In the genomic region with DNA sequence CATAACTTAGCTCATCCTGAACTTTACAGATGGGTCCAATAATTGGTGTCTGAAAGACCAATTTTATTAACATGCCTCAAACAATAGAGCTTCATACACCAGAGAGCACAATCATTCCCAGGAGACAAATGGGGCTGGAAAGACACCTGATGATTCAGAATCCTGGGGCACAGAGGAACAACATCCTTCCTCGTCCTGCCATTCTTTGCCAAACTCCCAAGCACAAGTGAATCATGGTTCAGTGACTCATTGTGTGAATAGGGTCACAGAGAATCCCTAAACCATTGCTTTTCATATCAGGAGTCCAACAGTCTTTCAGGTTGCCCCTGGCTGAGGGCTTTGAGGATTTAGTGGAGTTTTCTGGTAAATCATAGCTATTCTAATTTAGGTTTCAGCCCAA, we compare ENCODE assay signal across 14 cellular contexts.
DNase-seq lines count a peak whose midpoint lies in the region; ATAC-seq and TF ChIP-seq lines count a peak whose summit lies in the region.
"Had no signal": no experiment of that assay in that cellular context is flagged by ENCODE, and none has a peak within 500 bp of the region (broad histone marks: within the 10 kb centered on the region; RNA-seq: fewer than 3 reads in every experiment).

No MANE protein-coding gene starts in this region.

- H3K36me3 ChIP-seq in cardiac muscle cell, result no peaks in the 10 kb centered on the region
- no peaks in the 10 kb centered on the region for H3K36me3 ChIP-seq in left ventricle myocardium inferior
- no peaks in the 10 kb centered on the region for H3K36me3 ChIP-seq in A673 (ENCODE audit: insufficient read depth, low read length, poor library complexity, severe bottlenecking)
- no peaks in the 10 kb centered on the region for H3K36me3 ChIP-seq in upper lobe of left lung
- H3K36me3 ChIP-seq: heart right ventricle had no signal

- DNase-seq in cardiac muscle cell (ENCODE audit: low read depth in 1 of 2, low spot score in 1 of 2) (peak in 1 of 2 donors; percentile 47), left ventricle myocardium inferior (no peak), amniotic epithelial cell (ENCODE audit: low read depth) (peak; percentile 74), foreskin fibroblast (peak; percentile 46 to 76), A673 (ENCODE audit: low spot score) (no peak), upper lobe of left lung (no peak), cortex of kidney (lab: John Stamatoyannopoulos, UW) (no peak), HEK293T (ENCODE audit: extremely low spot score) (no peak)
- DNase-seq: activated naive CD4-positive, alpha-beta T cell treated with anti-CD3 and anti-CD28 coated beads, Interleukin-2, amount 10 ng/mL, durations not matched to agents 7 days and 5 days; heart right ventricle; NCI-H1436; trophoblast cell had no signal

- no peak for TF ChIP-seq POLR2A in upper lobe of left lung (IDR thresholded peaks at IDR 0.05)

- POLR2A ChIA-PET in A673 (lab: Charles Lee; ENCODE audit: low non-redundant PET), result no interaction called here
- POLR2A ChIA-PET in HEK293T (lab: Yijun Ruan, JAX), result no interaction called here

- H3K4me3 ChIP-seq in cardiac muscle cell (no peak overlapping the region), left ventricle myocardium inferior (no peak overlapping the region), foreskin fibroblast (ENCODE audit: low read depth in 1 of 2, low read length in 2 of 2) (no peak overlapping the region), A673 (ENCODE audit: low read depth, low read length, poor library complexity, severe bottlenecking) (no peak overlapping the region), upper lobe of left lung (no peak overlapping the region)
- H3K4me3 ChIP-seq: GM12878, heart right ventricle, lung had no signal

- H3K27ac ChIP-seq in cardiac muscle cell, result peak overlapping the region; percentile 87
- H3K27ac ChIP-seq in left ventricle myocardium inferior (replicated peaks), result no peak overlapping the region
- no peak overlapping the region for H3K27ac ChIP-seq in A673 (ENCODE audit: low read depth, low read length, poor library complexity, severe bottlenecking)
- no peak overlapping the region for H3K27ac ChIP-seq in upper lobe of left lung
- H3K27ac ChIP-seq: heart right ventricle had no signal

- intact Hi-C loops in left ventricle myocardium inferior (cut with micrococcal nuclease) (no loop called here), A673 (cut with micrococcal nuclease; ENCODE audit: unreplicated experiment) (no loop called here)

- H3K4me1 ChIP-seq in cardiac muscle cell (ENCODE audit: low read depth), result peaks cover 37% of the 10 kb centered on the region
- no peaks in the 10 kb centered on the region for H3K4me1 ChIP-seq in left ventricle myocardium inferior
- no peaks in the 10 kb centered on the region for H3K4me1 ChIP-seq in A673 (ENCODE audit: insufficient read depth, low read length, poor library complexity, severe bottlenecking)
- H3K4me1 ChIP-seq in upper lobe of left lung, result peaks cover 0 to 4% (median 0%) of the 10 kb centered on the region in 4 donors

- TF ChIP-seq CTCF in cardiac muscle cell (IDR thresholded peaks at IDR 0.05; ENCODE audit: low read depth, low read length) (no peak), left ventricle myocardium inferior (IDR thresholded peaks at IDR 0.05; ENCODE audit: borderline replicate concordance) (no peak), foreskin fibroblast (IDR thresholded peaks at IDR 0.05; ENCODE audit: low read depth, low read length) (no peak), A673 (conservative IDR thresholded peaks at IDR 0.05; ENCODE audit: low read depth, low read length) (no peak), upper lobe of left lung (IDR thresholded peaks at IDR 0.05) (no peak)

- CTCF ChIA-PET in A673 (lab: Charles Lee), result no interaction called here
- CTCF ChIA-PET in HEK293T (lab: Yijun Ruan, JAX), result no interaction called here

- ATAC-seq in upper lobe of left lung (ENCODE audit: low FRiP score in 2 of 2), result no peak
- ATAC-seq: GM12878 had no signal

- 39% methylated on average over 1 of the region's 1 CpG; no CpG with 5 or more reads in 1 of the 2 donors for WGBS in upper lobe of left lung, 2 donors

- no peaks in the 10 kb centered on the region for H3K27me3 ChIP-seq in cardiac muscle cell
- no peaks in the 10 kb centered on the region for H3K27me3 ChIP-seq in left ventricle myocardium inferior (ENCODE audit: low read depth)
- no peaks in the 10 kb centered on the region for H3K27me3 ChIP-seq in A673 (replicated peaks; ENCODE audit: insufficient read depth, low read depth, low read length, poor library complexity)
- H3K27me3 ChIP-seq in upper lobe of left lung, result no peaks in the 10 kb centered on the region
- H3K27me3 ChIP-seq: heart right ventricle had no signal

- TF ChIP-seq EP300 in upper lobe of left lung (IDR thresholded peaks at IDR 0.05), result no peak

- H3K9me3 ChIP-seq in cardiac muscle cell (ENCODE audit: low read depth) (no peaks in the 10 kb centered on the region), left ventricle myocardium inferior (replicated peaks) (peaks cover 8% of the 10 kb centered on the region), A673 (ENCODE audit: low read depth, low read length, poor library complexity, severe bottlenecking) (no peaks in the 10 kb centered on the region), upper lobe of left lung (no peaks in the 10 kb centered on the region)
- H3K9me3 ChIP-seq: heart right ventricle had no signal

- BruUV-seq in A673 (replicated peaks; lab: Mats Ljungman, UMichigan), result no TSS peak

TF ChIP-seq in HEK293T, 16 proteins besides CTCF, POLR2A, EP300 and RAD21:
- no peak for TF ChIP-seq FOXK2 (IDR thresholded peaks at IDR 0.05)
- no peak for TF ChIP-seq TARDBP (IDR thresholded peaks at IDR 0.05)
- TF ChIP-seq BHLHE40 (IDR thresholded peaks at IDR 0.05; ENCODE audit: borderline replicate concordance), result no peak
- TF ChIP-seq FOXM1 (IDR thresholded peaks at IDR 0.05; ENCODE audit: borderline replicate concordance), result no peak
- no peak for TF ChIP-seq LEF1 (IDR thresholded peaks at IDR 0.05; ENCODE audit: borderline replicate concordance)
- TF ChIP-seq ZNF384 (IDR thresholded peaks at IDR 0.05), result no peak
- TF ChIP-seq ARNT (IDR thresholded peaks at IDR 0.05), result no peak
- no peak for TF ChIP-seq L3MBTL2 (conservative IDR thresholded peaks at IDR 0.05)
- TF ChIP-seq SP1 (IDR thresholded peaks at IDR 0.05), result no peak
- TF ChIP-seq NFRKB (IDR thresholded peaks at IDR 0.05), result no peak
- TF ChIP-seq ELF4 (IDR thresholded peaks at IDR 0.05), result no peak
- TF ChIP-seq, protein P1, sequence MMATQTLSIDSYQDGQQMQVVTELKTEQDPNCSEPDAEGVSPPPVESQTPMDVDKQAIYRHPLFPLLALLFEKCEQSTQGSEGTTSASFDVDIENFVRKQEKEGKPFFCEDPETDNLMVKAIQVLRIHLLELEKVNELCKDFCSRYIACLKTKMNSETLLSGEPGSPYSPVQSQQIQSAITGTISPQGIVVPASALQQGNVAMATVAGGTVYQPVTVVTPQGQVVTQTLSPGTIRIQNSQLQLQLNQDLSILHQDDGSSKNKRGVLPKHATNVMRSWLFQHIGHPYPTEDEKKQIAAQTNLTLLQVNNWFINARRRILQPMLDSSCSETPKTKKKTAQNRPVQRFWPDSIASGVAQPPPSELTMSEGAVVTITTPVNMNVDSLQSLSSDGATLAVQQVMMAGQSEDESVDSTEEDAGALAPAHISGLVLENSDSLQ (IDR thresholded peaks at IDR 0.05), result no peak
- TF ChIP-seq SUZ12 (IDR thresholded peaks at IDR 0.05), result no peak
- TF ChIP-seq CTBP1 (IDR thresholded peaks at IDR 0.05; ENCODE audit: borderline replicate concordance), result no peak
- no peak for TF ChIP-seq HDGF (IDR thresholded peaks at IDR 0.05; ENCODE audit: borderline replicate concordance)
- TF ChIP-seq FOXA1 (IDR thresholded peaks at IDR 0.05), result no peak

Comparison
In these comparisons a context has a peak if more than half of its experiments do, and no peak if none do; other contexts are left out.
1. DNase-seq: peak in amniotic epithelial cell (single experiment) and foreskin fibroblast (2 of 2); none in left ventricle myocardium inferior (single experiment), A673 (single experiment), upper lobe of left lung (0 of 2), cortex of kidney (single experiment) and HEK293T (single experiment).